16 cellular contexts compared by ENCODE assay signal in the genomic region with DNA sequence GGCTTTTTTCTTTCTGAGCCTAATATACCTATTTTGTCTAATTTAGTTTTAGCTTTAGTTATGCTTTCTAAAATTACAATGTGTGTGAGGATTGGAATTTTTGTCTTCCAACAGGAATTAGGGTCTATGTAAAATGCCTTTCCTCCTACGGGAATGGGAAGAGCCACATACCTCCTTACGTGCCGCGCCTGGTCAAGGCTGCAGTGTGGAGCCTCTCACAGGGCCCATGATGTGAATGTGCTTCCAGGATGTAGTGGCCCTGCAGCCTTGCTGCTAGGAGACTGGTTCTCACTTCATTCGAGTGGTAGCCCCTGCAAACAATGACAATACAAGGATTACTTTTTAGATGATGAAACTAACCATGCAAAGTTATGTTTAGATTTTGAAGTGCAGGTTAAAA.
"Had no signal": no experiment of that assay in that cellular context is flagged by ENCODE, and none has a peak within 500 bp of the region (broad histone marks: within the 10 kb centered on the region; RNA-seq: fewer than 3 reads in every experiment).

No MANE protein-coding gene starts in this region.

- ATAC-seq: activated CD4-positive, CD25-positive, alpha-beta regulatory T cell treated with anti-CD3 and anti-CD28 coated beads, Interleukin-2, amount 50 U/mL, for 24 hours; activated naive CD4-positive, alpha-beta T cell treated with anti-CD3 and anti-CD28 coated beads, Interleukin-2, amount 50 U/mL, for 72 hours; stimulated activated effector memory CD8-positive, alpha-beta T cell treated with anti-CD3 and anti-CD28 coated beads, Interleukin-12 subunit alpha, Interleukin-12 subunit beta, amount 100 ng/mL, for 72 hours had no signal

- H3K4me1 Mint-ChIP-seq: immature natural killer cell; stimulated activated effector memory CD8-positive, alpha-beta T cell treated with anti-CD3 and anti-CD28 coated beads, Interleukin-12 subunit alpha, Interleukin-12 subunit beta, amount 100 ng/mL, for 72 hours had no signal

- H3K36me3 Mint-ChIP-seq: activated naive CD4-positive, alpha-beta T cell treated with anti-CD3 and anti-CD28 coated beads, Interleukin-2, amount 50 U/mL, for 72 hours; immature natural killer cell; stimulated activated effector memory CD8-positive, alpha-beta T cell treated with anti-CD3 and anti-CD28 coated beads, Interleukin-12 subunit alpha, Interleukin-12 subunit beta, amount 100 ng/mL, for 72 hours had no signal

- H3K4me3 ChIP-seq: ovary, tibial nerve had no signal

- FAIRE-seq: small intestine had no signal

- H3K27ac Mint-ChIP-seq: activated naive CD4-positive, alpha-beta T cell treated with anti-CD3 and anti-CD28 coated beads, Interleukin-2, amount 50 U/mL, for 72 hours; immature natural killer cell; stimulated activated effector memory CD8-positive, alpha-beta T cell treated with anti-CD3 and anti-CD28 coated beads, Interleukin-12 subunit alpha, Interleukin-12 subunit beta, amount 100 ng/mL, for 72 hours; T-helper 2 cell treated with Interferon-gamma antibody and Interleukin-4, amounts not matched to agents 5 μg/mL and 100 μg/mL, for 36 hours had no signal

- H3K36me3 ChIP-seq: brain microvascular endothelial cell, ovary, tibial nerve had no signal

- H3K27me3 ChIP-seq: brain microvascular endothelial cell, ovary, tibial nerve had no signal

- H3K9me3 Mint-ChIP-seq: activated naive CD4-positive, alpha-beta T cell treated with anti-CD3 and anti-CD28 coated beads, Interleukin-2, amount 50 U/mL, for 72 hours; immature natural killer cell; neural crest cell; stimulated activated effector memory CD8-positive, alpha-beta T cell treated with anti-CD3 and anti-CD28 coated beads, Interleukin-12 subunit alpha, Interleukin-12 subunit beta, amount 100 ng/mL, for 72 hours; T-helper 2 cell treated with Interferon-gamma antibody and Interleukin-4, amounts not matched to agents 5 μg/mL and 100 μg/mL, for 36 hours had no signal

- DNase-seq: activated CD4-positive, alpha-beta T cell treated with anti-CD3 and anti-CD28 coated beads, Interleukin-2, amount 50 U/mL, for 4 hours; activated T-cell treated with anti-CD3 and anti-CD28 coated beads, Interleukin-2, amount 50 U/mL, for 1 hour; amygdala; brain microvascular endothelial cell; hippocampal formation; immature natural killer cell; left cardiac atrium; ovary; small intestine; SW 1271 had no signal

- H3K27ac ChIP-seq: brain microvascular endothelial cell, ovary, tibial nerve had no signal

- H3K4me3 Mint-ChIP-seq: immature natural killer cell; neural crest cell; stimulated activated effector memory CD8-positive, alpha-beta T cell treated with anti-CD3 and anti-CD28 coated beads, Interleukin-12 subunit alpha, Interleukin-12 subunit beta, amount 100 ng/mL, for 72 hours; T-helper 2 cell treated with Interferon-gamma antibody and Interleukin-4, amounts not matched to agents 5 μg/mL and 100 μg/mL, for 36 hours had no signal

- H3K9me3 ChIP-seq: ovary, tibial nerve had no signal
